Comparison of ENCODE assay signal across 21 cellular contexts in genomic region chr20:48752963-48753362, GRCh38.
A peak's percentile ranks its signal among the peaks of the same experiment; 100 is the strongest.
DNase-seq lines count a peak whose midpoint lies in the region; ATAC-seq and TF ChIP-seq lines count a peak whose summit lies in the region.
"Had no signal": no experiment of that assay in that cellular context is flagged by ENCODE, and none has a peak within 500 bp of the region (broad histone marks: within the 10 kb centered on the region; RNA-seq: fewer than 3 reads in every experiment).

No MANE protein-coding gene starts in this region.

- POLR2A ChIA-PET in CD8-positive, alpha-beta T cell (lab: Charles Lee) = no interaction called here

- no peaks in the 10 kb centered on the region for H3K27me3 ChIP-seq in CD8-positive, alpha-beta T cell (ENCODE audit: insufficient read depth, low read length)
- H3K27me3 ChIP-seq: vagina had no signal

- no peak overlapping the region for H3K4me3 Mint-ChIP-seq in CD14-positive monocyte
- peak overlapping the region; percentile 57 for H3K4me3 Mint-ChIP-seq in CD8-positive, alpha-beta T cell
- H3K4me3 Mint-ChIP-seq in activated T-helper 17 cell treated with anti-CD3 and anti-CD28 coated beads, Interleukin-2, amount 50 U/mL, for 72 hours = peak overlapping the region; percentile 79
- peak overlapping the region in 5 of 8 donors; percentile 37 to 81 (median 74) for H3K4me3 Mint-ChIP-seq in naive B cell

- no peak for TF ChIP-seq CTCF in CD14-positive monocyte (IDR thresholded peaks at IDR 0.05)
- no peak for TF ChIP-seq CTCF in CD8-positive, alpha-beta T cell (IDR thresholded peaks at IDR 0.05)

- peaks cover 96% of the 10 kb centered on the region for H3K4me1 Mint-ChIP-seq in CD14-positive monocyte
- peaks cover 90% of the 10 kb centered on the region for H3K4me1 Mint-ChIP-seq in CD8-positive, alpha-beta T cell (ENCODE audit: low read depth)
- peaks cover 64% of the 10 kb centered on the region for H3K4me1 Mint-ChIP-seq in activated T-helper 17 cell treated with anti-CD3 and anti-CD28 coated beads, Interleukin-2, amount 50 U/mL, for 72 hours
- peaks cover 77 to 92% (median 90%) of the 10 kb centered on the region in 3 donors for H3K4me1 Mint-ChIP-seq in naive B cell

- no peak for DNase-seq in CD14-positive monocyte (ENCODE audit: low spot score)
- no peak for DNase-seq in CD8-positive, alpha-beta T cell
- DNase-seq in naive B cell = no peak
- DNase-seq: activated CD4-positive, CD25-positive, alpha-beta regulatory T cell treated with anti-CD3 and anti-CD28 coated beads, Interleukin-2, amount 50 U/mL, for 72 hours; activated T-cell treated with anti-CD3 and anti-CD28 coated beads, Interleukin-2, amount 50 U/mL, for 1 hour; AML-193; caudate nucleus; DMS153; effector CD8-positive, alpha-beta T cell; head of caudate nucleus; left ventricle myocardium inferior; NCI-H1092 treated with DMSO at 0.1 percent for 48 hours; NCI-H748 treated with DMSO at 0.1 percent for 48 hours; SHP77 treated with DMSO at 0.1 percent for 48 hours; stimulated activated CD4-positive, alpha-beta T cell treated with anti-CD3 and anti-CD28 coated beads, Interleukin-2, amount 100 ng/mL, for 48 hours had no signal

- peaks cover 0 to 9% (median 5%) of the 10 kb centered on the region in 7 donors for H3K9me3 Mint-ChIP-seq in CD14-positive monocyte
- H3K9me3 Mint-ChIP-seq in CD8-positive, alpha-beta T cell = peaks cover 6% of the 10 kb centered on the region
- H3K9me3 Mint-ChIP-seq in activated T-helper 17 cell treated with anti-CD3 and anti-CD28 coated beads, Interleukin-2, amount 50 U/mL, for 72 hours = peaks cover 8% of the 10 kb centered on the region
- H3K9me3 Mint-ChIP-seq in naive B cell = peaks cover 0 to 20% (median 15%) of the 10 kb centered on the region in 7 donors

- H3K27me3 Mint-ChIP-seq in CD14-positive monocyte (ENCODE audit: low read depth in 3 of 3) (peaks cover 0 to 2% (median 1%) of the 10 kb centered on the region in 3 donors), naive B cell (no peaks in the 10 kb centered on the region)
- no peaks in the 10 kb centered on the region for H3K27me3 Mint-ChIP-seq in CD8-positive, alpha-beta T cell (ENCODE audit: low read depth)
- H3K27me3 Mint-ChIP-seq in activated T-helper 17 cell treated with anti-CD3 and anti-CD28 coated beads, Interleukin-2, amount 50 U/mL, for 72 hours = no peaks in the 10 kb centered on the region

- H3K9me3 ChIP-seq in CD8-positive, alpha-beta T cell (ENCODE audit: low read length) = peaks cover 4% of the 10 kb centered on the region
- H3K9me3 ChIP-seq: vagina had no signal

- H3K27ac ChIP-seq in CD8-positive, alpha-beta T cell (ENCODE audit: low read depth, low read length) = no peak overlapping the region
- H3K27ac ChIP-seq: parathyroid adenoma, vagina had no signal

- H3K4me1 ChIP-seq in CD8-positive, alpha-beta T cell (ENCODE audit: insufficient read depth, low read length) = peaks cover 79% of the 10 kb centered on the region

- CTCF ChIA-PET in CD8-positive, alpha-beta T cell (lab: Charles Lee) = interaction anchor here (0.9 to 1.8 kb wide), 4 partner anchors 14 to 96 kb away, joined by 3 to 6 read pairs (median 3); no protein-coding TSS in a partner anchor

- no peak overlapping the region for H3K4me3 ChIP-seq in CD8-positive, alpha-beta T cell (ENCODE audit: low read depth, low read length)
- H3K4me3 ChIP-seq: left ventricle myocardium inferior, vagina had no signal

- no peak for ATAC-seq in CD8-positive, alpha-beta T cell
- peak; percentile 39 for ATAC-seq in activated T-helper 17 cell treated with anti-CD3 and anti-CD28 coated beads, Interleukin-2, amount 50 U/mL, for 72 hours (replicated peaks)
- ATAC-seq in naive B cell (ENCODE audit: low read depth in 2 of 2) (no peak), GM18907 (IDR thresholded peaks at IDR 0.05; ENCODE audit: unreplicated experiment) (no peak), HG03571 (IDR thresholded peaks at IDR 0.05; ENCODE audit: unreplicated experiment) (no peak), GM18858 (IDR thresholded peaks at IDR 0.05; ENCODE audit: unreplicated experiment) (no peak)

- H3K36me3 ChIP-seq in CD8-positive, alpha-beta T cell (ENCODE audit: insufficient read depth, low read length) = no peaks in the 10 kb centered on the region
- H3K36me3 ChIP-seq: left ventricle myocardium inferior, vagina had no signal

- H3K27ac Mint-ChIP-seq in CD14-positive monocyte = peak overlapping the region; percentile 59 to 97 (median 87)
- H3K27ac Mint-ChIP-seq in CD8-positive, alpha-beta T cell = peak overlapping the region; percentile 88
- H3K27ac Mint-ChIP-seq in activated T-helper 17 cell treated with anti-CD3 and anti-CD28 coated beads, Interleukin-2, amount 50 U/mL, for 72 hours = peak overlapping the region; percentile 78
- peak overlapping the region; percentile 24 to 86 (median 60) for H3K27ac Mint-ChIP-seq in naive B cell

- intact Hi-C loops in CD14-positive monocyte (cut with micrococcal nuclease) = loop anchor here in 1 of 2 donors (5.0 kb wide), 1 partner anchor 34 kb away; no protein-coding TSS in a partner anchor
- intact Hi-C loops in CD8-positive, alpha-beta T cell (cut with DNase I, micrococcal nuclease) = no loop called here

- H3K36me3 Mint-ChIP-seq in CD14-positive monocyte (peaks cover 59 to 69% of the 10 kb centered on the region in 2 donors), naive B cell (peaks cover 0 to 24% of the 10 kb centered on the region in 2 donors)
- H3K36me3 Mint-ChIP-seq in CD8-positive, alpha-beta T cell = peaks cover 44% of the 10 kb centered on the region
- H3K36me3 Mint-ChIP-seq in activated T-helper 17 cell treated with anti-CD3 and anti-CD28 coated beads, Interleukin-2, amount 50 U/mL, for 72 hours (ENCODE audit: low read depth) = peaks cover 85% of the 10 kb centered on the region

Comparison
In these comparisons a context has a peak if more than half of its experiments do, and no peak if none do; other contexts are left out.
1. H3K4me3 Mint-ChIP-seq: peak in CD8-positive, alpha-beta T cell (single experiment), activated T-helper 17 cell treated with anti-CD3 and anti-CD28 coated beads, Interleukin-2, amount 50 U/mL, for 72 hours (single experiment) and naive B cell (5 of 8); none in CD14-positive monocyte (0 of 2).
2. Peak in every context shown above with its lines, with median percentiles within 50 percentile points of each other: H3K27ac Mint-ChIP-seq.